ENCODE assay signal across 2 cellular contexts in the genomic region with DNA sequence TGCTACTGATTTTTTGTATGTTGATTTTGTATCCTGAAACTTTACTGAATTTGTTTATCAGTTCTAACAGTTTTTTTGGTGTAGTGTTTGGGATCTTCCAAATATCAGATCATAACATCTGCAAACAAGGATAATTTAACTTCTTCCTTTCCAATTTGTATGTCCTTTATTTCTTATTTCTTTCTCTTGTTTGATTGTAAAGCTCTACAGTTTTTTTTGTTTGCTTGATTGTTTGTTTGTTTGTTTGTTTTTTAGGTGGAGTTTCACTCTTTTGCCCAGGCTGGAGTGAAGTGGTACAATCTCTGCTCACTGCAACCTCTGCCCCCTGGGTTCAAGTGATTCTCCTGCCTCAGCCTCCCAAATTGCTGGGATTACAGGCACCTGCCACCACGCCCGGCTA.
TF ChIP-seq lines count a peak whose summit lies in the region.
"Not testable (repeated sequence)": the region's sequence is repeated elsewhere in the genome, so short reads cannot be mapped to it uniquely, and the experiment has no call there.

No MANE protein-coding gene starts in this region.

TF ChIP-seq in HEK293, 187 proteins besides CTCF, POLR2A, EP300 and RAD21:
- TF ChIP-seq, protein P1, sequence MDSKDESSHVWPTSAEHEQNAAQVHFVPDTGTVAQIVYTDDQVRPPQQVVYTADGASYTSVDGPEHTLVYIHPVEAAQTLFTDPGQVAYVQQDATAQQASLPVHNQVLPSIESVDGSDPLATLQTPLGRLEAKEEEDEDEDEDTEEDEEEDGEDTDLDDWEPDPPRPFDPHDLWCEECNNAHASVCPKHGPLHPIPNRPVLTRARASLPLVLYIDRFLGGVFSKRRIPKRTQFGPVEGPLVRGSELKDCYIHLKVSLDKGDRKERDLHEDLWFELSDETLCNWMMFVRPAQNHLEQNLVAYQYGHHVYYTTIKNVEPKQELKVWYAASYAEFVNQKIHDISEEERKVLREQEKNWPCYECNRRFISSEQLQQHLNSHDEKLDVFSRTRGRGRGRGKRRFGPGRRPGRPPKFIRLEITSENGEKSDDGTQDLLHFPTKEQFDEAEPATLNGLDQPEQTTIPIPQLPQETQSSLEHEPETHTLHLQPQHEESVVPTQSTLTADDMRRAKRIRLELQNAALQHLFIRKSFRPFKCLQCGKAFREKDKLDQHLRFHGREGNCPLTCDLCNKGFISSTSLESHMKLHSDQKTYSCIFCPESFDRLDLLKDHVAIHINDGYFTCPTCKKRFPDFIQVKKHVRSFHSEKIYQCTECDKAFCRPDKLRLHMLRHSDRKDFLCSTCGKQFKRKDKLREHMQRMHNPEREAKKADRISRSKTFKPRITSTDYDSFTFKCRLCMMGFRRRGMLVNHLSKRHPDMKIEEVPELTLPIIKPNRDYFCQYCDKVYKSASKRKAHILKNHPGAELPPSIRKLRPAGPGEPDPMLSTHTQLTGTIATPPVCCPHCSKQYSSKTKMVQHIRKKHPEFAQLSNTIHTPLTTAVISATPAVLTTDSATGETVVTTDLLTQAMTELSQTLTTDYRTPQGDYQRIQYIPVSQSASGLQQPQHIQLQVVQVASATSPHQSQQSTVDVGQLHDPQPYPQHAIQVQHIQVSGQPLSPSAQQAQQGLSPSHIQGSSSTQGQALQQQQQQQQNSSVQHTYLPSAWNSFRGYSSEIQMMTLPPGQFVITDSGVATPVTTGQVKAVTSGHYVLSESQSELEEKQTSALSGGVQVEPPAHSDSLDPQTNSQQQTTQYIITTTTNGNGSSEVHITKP (tag by site-specific recombination; IDR thresholded peaks at IDR 0.05): peak; percentile 76

TF ChIP-seq in K562, 482 proteins besides CTCF, POLR2A, EP300 and RAD21:
- TF ChIP-seq, protein P1 (IDR thresholded peaks at IDR 0.05; ENCODE audit: partially characterized antibody): peak; percentile 68
- TF ChIP-seq, protein P2, sequence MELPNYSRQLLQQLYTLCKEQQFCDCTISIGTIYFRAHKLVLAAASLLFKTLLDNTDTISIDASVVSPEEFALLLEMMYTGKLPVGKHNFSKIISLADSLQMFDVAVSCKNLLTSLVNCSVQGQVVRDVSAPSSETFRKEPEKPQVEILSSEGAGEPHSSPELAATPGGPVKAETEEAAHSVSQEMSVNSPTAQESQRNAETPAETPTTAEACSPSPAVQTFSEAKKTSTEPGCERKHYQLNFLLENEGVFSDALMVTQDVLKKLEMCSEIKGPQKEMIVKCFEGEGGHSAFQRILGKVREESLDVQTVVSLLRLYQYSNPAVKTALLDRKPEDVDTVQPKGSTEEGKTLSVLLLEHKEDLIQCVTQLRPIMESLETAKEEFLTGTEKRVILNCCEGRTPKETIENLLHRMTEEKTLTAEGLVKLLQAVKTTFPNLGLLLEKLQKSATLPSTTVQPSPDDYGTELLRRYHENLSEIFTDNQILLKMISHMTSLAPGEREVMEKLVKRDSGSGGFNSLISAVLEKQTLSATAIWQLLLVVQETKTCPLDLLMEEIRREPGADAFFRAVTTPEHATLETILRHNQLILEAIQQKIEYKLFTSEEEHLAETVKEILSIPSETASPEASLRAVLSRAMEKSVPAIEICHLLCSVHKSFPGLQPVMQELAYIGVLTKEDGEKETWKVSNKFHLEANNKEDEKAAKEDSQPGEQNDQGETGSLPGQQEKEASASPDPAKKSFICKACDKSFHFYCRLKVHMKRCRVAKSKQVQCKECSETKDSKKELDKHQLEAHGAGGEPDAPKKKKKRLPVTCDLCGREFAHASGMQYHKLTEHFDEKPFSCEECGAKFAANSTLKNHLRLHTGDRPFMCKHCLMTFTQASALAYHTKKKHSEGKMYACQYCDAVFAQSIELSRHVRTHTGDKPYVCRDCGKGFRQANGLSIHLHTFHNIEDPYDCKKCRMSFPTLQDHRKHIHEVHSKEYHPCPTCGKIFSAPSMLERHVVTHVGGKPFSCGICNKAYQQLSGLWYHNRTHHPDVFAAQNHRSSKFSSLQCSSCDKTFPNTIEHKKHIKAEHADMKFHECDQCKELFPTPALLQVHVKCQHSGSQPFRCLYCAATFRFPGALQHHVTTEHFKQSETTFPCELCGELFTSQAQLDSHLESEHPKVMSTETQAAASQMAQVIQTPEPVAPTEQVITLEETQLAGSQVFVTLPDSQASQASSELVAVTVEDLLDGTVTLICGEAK (IDR thresholded peaks at IDR 0.05): peak; percentile 34; the same call in 1 of the 2 replicates
- TF ChIP-seq, protein P2 (CRISPR knock-in tag; IDR thresholded peaks at IDR 0.05): not testable (repeated sequence)
TF ChIP-seq in K562: peak in this region for 2; not testable (repeated sequence) for 480.
